ENCODE assay signal across 21 cellular contexts in the genomic region with DNA sequence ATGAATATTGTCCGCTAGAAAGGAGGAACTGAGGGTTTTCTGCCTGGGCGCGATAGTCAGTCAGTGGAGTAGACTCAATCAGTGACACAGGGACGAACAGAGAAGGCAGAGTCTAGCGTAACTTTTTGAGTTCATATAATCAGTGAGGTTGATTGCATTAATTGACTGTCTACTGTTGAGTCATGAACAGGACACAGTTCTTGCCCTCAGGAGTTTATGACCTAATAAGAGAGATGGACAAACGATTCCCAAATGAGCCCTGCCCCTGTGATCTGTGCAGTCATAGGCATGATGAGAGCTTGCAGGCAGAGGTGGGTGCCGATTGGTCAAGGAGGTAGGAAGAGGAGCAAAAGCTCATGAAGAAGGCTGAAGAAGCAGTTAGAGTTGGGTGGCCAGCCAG. TPM values are rescaled to one million over a fixed set of nuclear protein-coding genes. Genes with fewer than 3 reads are reported as not detected.
DNase-seq lines count a peak whose midpoint lies in the region; ATAC-seq, FAIRE-seq and TF ChIP-seq lines count a peak whose summit lies in the region.
"Had no signal": no experiment of that assay in that cellular context is flagged by ENCODE, and none has a peak within 500 bp of the region (broad histone marks: within the 10 kb centered on the region; RNA-seq: fewer than 3 reads in every experiment).

No MANE protein-coding gene starts in this region.

- H3K4me1 ChIP-seq in HCT116 (ENCODE audit: control insufficient read depth in 1 of 2, insufficient read depth in 2 of 2, low read length in 2 of 2): no peaks in the 10 kb centered on the region
- H3K4me1 ChIP-seq in astrocyte (ENCODE audit: insufficient read depth, low read length): peaks cover 7% of the 10 kb centered on the region
- H3K4me1 ChIP-seq in colonic mucosa: no peaks in the 10 kb centered on the region
- H3K4me1 ChIP-seq: heart left ventricle, tibial nerve had no signal

- no peak for TF ChIP-seq POLR2A in HCT116 (IDR thresholded peaks at IDR 0.05; ENCODE audit: borderline replicate concordance, extremely low read depth, insufficient read depth, insufficient read length)

- no peak for FAIRE-seq in astrocyte (lab: Jason Lieb, UNC)
- FAIRE-seq: GM12891, HepG2 had no signal

- H3K27me3 Mint-ChIP-seq in activated CD4-positive, alpha-beta T cell treated with anti-CD3 and anti-CD28 coated beads for 36 hours: no peaks in the 10 kb centered on the region
- H3K27me3 Mint-ChIP-seq in astrocyte (ENCODE audit: low read depth, unreplicated experiment): no peaks in the 10 kb centered on the region
- no peaks in the 10 kb centered on the region for H3K27me3 Mint-ChIP-seq in naive thymus-derived CD8-positive, alpha-beta T cell

- H3K27ac ChIP-seq in HCT116 (ENCODE audit: low read depth, low read length) (no peak overlapping the region), astrocyte (ENCODE audit: low read depth, low read length) (no peak overlapping the region), colonic mucosa (no peak overlapping the region)
- H3K27ac ChIP-seq: heart left ventricle, tibial nerve had no signal

- no peak for TF ChIP-seq CTCF in HCT116 (IDR thresholded peaks at IDR 0.05 in 2 of 3, conservative IDR thresholded peaks at IDR 0.05 in 1 of 3; ENCODE audit: borderline replicate concordance in 1 of 3, insufficient read depth in 1 of 3, low read depth in 2 of 3, low read length in 2 of 3)
- TF ChIP-seq CTCF in astrocyte (IDR thresholded peaks at IDR 0.05; ENCODE audit: insufficient read depth, low read depth, low read length): no peak
- no peak for TF ChIP-seq CTCF in colonic mucosa (IDR thresholded peaks at IDR 0.05)

- peaks cover 26 to 41% of the 10 kb centered on the region in 2 experiments for H3K36me3 ChIP-seq in HCT116 (ENCODE audit: control insufficient read depth in 1 of 2, insufficient read depth in 2 of 2, low read length in 2 of 2)
- H3K36me3 ChIP-seq in astrocyte (ENCODE audit: insufficient read depth, low read length): peaks cover 59% of the 10 kb centered on the region
- peaks cover 33% of the 10 kb centered on the region for H3K36me3 ChIP-seq in colonic mucosa

- no peak overlapping the region for H2AFZ ChIP-seq in HCT116 (ENCODE audit: low read depth, low read length, poor library complexity, severe bottlenecking)
- H2AFZ ChIP-seq in astrocyte (ENCODE audit: low read depth, low read length): no peak overlapping the region

- no peak for TF ChIP-seq RAD21 in HCT116 (IDR thresholded peaks at IDR 0.05; ENCODE audit: low read depth)

- POLR2A ChIA-PET in activated CD4-positive, alpha-beta T cell treated with anti-CD3 and anti-CD28 coated beads for 36 hours (lab: Charles Lee): no interaction called here
- POLR2A ChIA-PET in HCT116 (lab: Charles Lee): interaction anchor here (0.6 kb wide), 1 partner anchor 13 kb away, joined by 3 read pairs; no protein-coding TSS in a partner anchor
- POLR2A ChIA-PET in naive thymus-derived CD8-positive, alpha-beta T cell (lab: Charles Lee): no interaction called here

- TSS peak; percentile 28 for BruUV-seq in HCT116 (replicated peaks; lab: Mats Ljungman, UMichigan)

- H3K36me3 Mint-ChIP-seq in activated CD4-positive, alpha-beta T cell treated with anti-CD3 and anti-CD28 coated beads for 36 hours (ENCODE audit: low read depth): peaks cover 37% of the 10 kb centered on the region
- peaks cover 27% of the 10 kb centered on the region for H3K36me3 Mint-ChIP-seq in astrocyte (ENCODE audit: low read depth, unreplicated experiment)
- peaks cover 0 to 89% (median 9%) of the 10 kb centered on the region in 3 donors for H3K36me3 Mint-ChIP-seq in naive thymus-derived CD8-positive, alpha-beta T cell

- H3K79me2 ChIP-seq in HCT116 (ENCODE audit: insufficient read depth, low read length): no peaks in the 10 kb centered on the region
- H3K79me2 ChIP-seq in astrocyte (ENCODE audit: insufficient read depth, low read length): peaks cover 9% of the 10 kb centered on the region

- H3K27ac Mint-ChIP-seq in activated CD4-positive, alpha-beta T cell treated with anti-CD3 and anti-CD28 coated beads for 36 hours: peak overlapping the region; percentile 10
- H3K27ac Mint-ChIP-seq in astrocyte (ENCODE audit: unreplicated experiment): peak overlapping the region; percentile 30
- peak overlapping the region in 7 of 10 donors; percentile 19 to 89 (median 66) for H3K27ac Mint-ChIP-seq in naive thymus-derived CD8-positive, alpha-beta T cell

- no peaks in the 10 kb centered on the region for H3K9me3 Mint-ChIP-seq in activated CD4-positive, alpha-beta T cell treated with anti-CD3 and anti-CD28 coated beads for 36 hours (ENCODE audit: low read depth)
- no peaks in the 10 kb centered on the region for H3K9me3 Mint-ChIP-seq in astrocyte (ENCODE audit: unreplicated experiment)
- no peaks in the 10 kb centered on the region for H3K9me3 Mint-ChIP-seq in naive thymus-derived CD8-positive, alpha-beta T cell

- CTCF ChIA-PET in activated CD4-positive, alpha-beta T cell treated with anti-CD3 and anti-CD28 coated beads for 36 hours (lab: Charles Lee): no interaction called here
- CTCF ChIA-PET in HCT116 (lab: Charles Lee): no interaction called here

- H4K20me1 ChIP-seq in HCT116 (ENCODE audit: insufficient read depth) (no peaks in the 10 kb centered on the region), astrocyte (ENCODE audit: insufficient read depth, low read length) (peaks cover 52% of the 10 kb centered on the region)

- no peak for ATAC-seq in activated CD4-positive, alpha-beta T cell treated with anti-CD3 and anti-CD28 coated beads for 36 hours
- ATAC-seq in HCT116: no peak
- no peak for ATAC-seq in naive thymus-derived CD8-positive, alpha-beta T cell
- ATAC-seq: heart left ventricle, HepG2, right cardiac atrium had no signal

- no peak for DNase-seq in activated CD4-positive, alpha-beta T cell treated with anti-CD3 and anti-CD28 coated beads for 36 hours
- DNase-seq in activated CD4-positive, alpha-beta T cell treated with anti-CD3 and anti-CD28 coated beads, Interleukin-2, amount 50 U/mL, for 1 hour: no peak
- no peak for DNase-seq in HCT116 (ENCODE audit: low read depth, low spot score)
- DNase-seq in astrocyte (ENCODE audit: low read depth): no peak
- DNase-seq in naive thymus-derived CD8-positive, alpha-beta T cell: no peak
- no peak for DNase-seq in dermis blood vessel endothelial cell
- no peak for DNase-seq in globus pallidus (ENCODE audit: low spot score)
- no peak for DNase-seq in colonic mucosa
- DNase-seq: anterior cingulate cortex; DMS 273 treated with DMSO at 0.1 percent for 48 hours; H7; NCI-H1105 treated with DMSO at 0.1 percent for 48 hours; NCI-H524 treated with DMSO at 0.1 percent for 48 hours; right cardiac atrium; Right ventricle myocardium superior; stimulated activated naive CD4-positive, alpha-beta T cell treated with Interleukin-2 at 50 U/mL for 16 hours; SW 1271 had no signal

- H3K4me2 ChIP-seq in HCT116 (ENCODE audit: low read length): no peak overlapping the region
- no peak overlapping the region for H3K4me2 ChIP-seq in astrocyte (ENCODE audit: low read length)

- H3K9me3 ChIP-seq in HCT116 (ENCODE audit: control insufficient read depth in 1 of 2, insufficient read depth in 1 of 2, low read depth in 1 of 2, low read length in 2 of 2): no peaks in the 10 kb centered on the region
- H3K9me3 ChIP-seq in astrocyte (ENCODE audit: insufficient read depth, low read depth, low read length): no peaks in the 10 kb centered on the region
- H3K9me3 ChIP-seq in colonic mucosa: no peaks in the 10 kb centered on the region
- H3K9me3 ChIP-seq: heart left ventricle, tibial nerve had no signal

- intact Hi-C loops in activated CD4-positive, alpha-beta T cell treated with anti-CD3 and anti-CD28 coated beads for 36 hours (cut with DNase I, micrococcal nuclease): no loop called here
- intact Hi-C loops in HCT116 (cut with micrococcal nuclease) (no loop called here), colonic mucosa (cut with DNase I) (no loop called here)

- H3K4me3 ChIP-seq in HCT116 (replicated peaks in 1 of 2; ENCODE audit: low read depth in 1 of 2, low read length in 2 of 2) (no peak overlapping the region), astrocyte (ENCODE audit: insufficient read depth, low read depth, low read length) (no peak overlapping the region), colonic mucosa (no peak overlapping the region)
- H3K4me3 ChIP-seq: heart left ventricle, tibial nerve had no signal

- no peak overlapping the region for H3K4me3 Mint-ChIP-seq in activated CD4-positive, alpha-beta T cell treated with anti-CD3 and anti-CD28 coated beads for 36 hours
- H3K4me3 Mint-ChIP-seq in astrocyte (ENCODE audit: unreplicated experiment): no peak overlapping the region
- H3K4me3 Mint-ChIP-seq in naive thymus-derived CD8-positive, alpha-beta T cell: no peak overlapping the region

- H3K27me3 ChIP-seq in HCT116 (ENCODE audit: insufficient read depth, low read length): no peaks in the 10 kb centered on the region
- H3K27me3 ChIP-seq in astrocyte (ENCODE audit: insufficient read depth, low read length): no peaks in the 10 kb centered on the region
- no peaks in the 10 kb centered on the region for H3K27me3 ChIP-seq in colonic mucosa
- H3K27me3 ChIP-seq: heart left ventricle, tibial nerve had no signal

- H3K9ac ChIP-seq in HCT116 (ENCODE audit: low read length) (no peak overlapping the region), astrocyte (ENCODE audit: low read length) (no peak overlapping the region), colonic mucosa (ENCODE audit: low read depth in 2 of 2, low read length in 2 of 2) (no peak overlapping the region)

- H3K9me2 ChIP-seq in HCT116 (ENCODE audit: insufficient read depth): no peaks in the 10 kb centered on the region

- RAD21 ChIA-PET in HCT116 (lab: Charles Lee; ENCODE audit: low non-redundant PET in 1 of 2, low total read pairs in 2 of 2, uncharacterized antibody in 2 of 2, unreplicated experiment in 2 of 2): no interaction called here

- peaks cover 9% of the 10 kb centered on the region for H3K4me1 Mint-ChIP-seq in activated CD4-positive, alpha-beta T cell treated with anti-CD3 and anti-CD28 coated beads for 36 hours
- H3K4me1 Mint-ChIP-seq in astrocyte (ENCODE audit: low read depth, unreplicated experiment): peaks cover 4% of the 10 kb centered on the region
- H3K4me1 Mint-ChIP-seq in naive thymus-derived CD8-positive, alpha-beta T cell: peaks cover 3 to 8% (median 7%) of the 10 kb centered on the region in 4 donors

TF ChIP-seq in HCT116, 20 proteins besides CTCF, POLR2A, EP300 and RAD21 (continues in another document):
- TF ChIP-seq SP1 (IDR thresholded peaks at IDR 0.05; ENCODE audit: low read depth): no peak
- no peak for TF ChIP-seq ZFX (IDR thresholded peaks at IDR 0.05)
- TF ChIP-seq, protein P1, sequence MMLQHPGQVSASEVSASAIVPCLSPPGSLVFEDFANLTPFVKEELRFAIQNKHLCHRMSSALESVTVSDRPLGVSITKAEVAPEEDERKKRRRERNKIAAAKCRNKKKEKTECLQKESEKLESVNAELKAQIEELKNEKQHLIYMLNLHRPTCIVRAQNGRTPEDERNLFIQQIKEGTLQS (IDR thresholded peaks at IDR 0.05): no peak

RNA-seq across cellular contexts. Expression of gene ADD1, which starts 57.1 kb away (rescaled TPM):
- total RNA-seq in activated CD4-positive, alpha-beta T cell treated with anti-CD3 and anti-CD28 coated beads for 36 hours: 100 to 1,000 TPM; 196 to 206 TPM
- total RNA-seq in HCT116 (2021; ENCODE audit: unreplicated experiment) (139 TPM), astrocyte (258 and 280 TPM in 2 replicates), dermis blood vessel endothelial cell (168 and 270 TPM in 2 replicates), colonic mucosa (100 to 1,000 TPM; 223 to 233 TPM)
- polyA plus RNA-seq in HCT116 (2012): 99.5 and 110 TPM in 2 replicates
- total RNA-seq in naive thymus-derived CD8-positive, alpha-beta T cell: 100 to 1,000 TPM; 302 to 309 TPM
- 100 to 1,000 TPM; 129 to 151 (median 150) TPM for polyA plus RNA-seq in naive thymus-derived CD8-positive, alpha-beta T cell

Comparison
In these comparisons a context has a peak if more than half of its experiments do, and no peak if none do; other contexts are left out.
1. H3K27ac Mint-ChIP-seq: peak in every context shown above with its lines; median percentile 66 in naive thymus-derived CD8-positive, alpha-beta T cell; 30 in astrocyte; 10 in activated CD4-positive, alpha-beta T cell treated with anti-CD3 and anti-CD28 coated beads for 36 hours.